In the genomic region with DNA sequence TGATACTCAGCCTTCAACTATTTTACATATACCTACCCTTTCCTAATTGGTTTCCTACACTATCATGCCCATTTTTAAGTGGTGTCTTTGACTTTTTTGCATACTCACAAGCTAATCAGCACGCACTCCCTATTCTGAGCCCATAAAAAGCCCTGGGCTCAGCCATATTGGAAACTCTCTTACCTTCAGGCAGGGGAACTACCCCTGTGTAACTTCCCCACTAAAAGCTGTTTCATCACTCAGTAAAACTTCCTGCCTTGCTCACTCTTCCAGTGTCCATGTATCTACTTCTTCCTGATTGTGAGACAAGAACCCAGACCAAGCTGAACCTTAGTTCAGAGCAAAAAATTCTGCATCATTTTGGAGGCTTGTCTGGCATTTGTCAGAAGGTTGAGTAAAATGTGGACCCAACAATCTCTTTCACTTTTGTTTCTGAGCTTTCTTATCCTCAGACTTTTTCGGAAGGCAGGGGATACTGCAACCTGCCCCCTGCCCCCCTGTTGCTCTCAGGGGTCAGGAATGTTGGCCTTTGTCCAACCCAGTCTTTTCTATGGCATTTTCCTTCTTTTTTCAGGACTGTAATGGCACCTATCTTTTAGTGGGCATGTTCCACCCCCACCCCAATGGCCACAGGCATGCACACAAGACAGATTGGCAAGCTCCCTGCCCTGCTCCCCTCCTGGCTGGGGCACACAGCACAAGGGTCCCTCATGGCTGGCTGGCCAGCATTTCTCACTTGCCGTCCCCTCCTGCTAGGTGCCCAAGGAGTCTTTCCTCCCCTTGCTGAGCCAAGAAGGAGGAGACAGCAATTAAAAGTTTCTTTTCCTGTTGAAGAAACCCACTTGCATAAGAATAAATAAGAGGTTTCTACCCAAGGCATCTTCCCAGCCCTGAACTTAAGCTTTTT, we compare ENCODE assay signal across 1 cellular context.
TF ChIP-seq lines count a peak whose summit lies in the region.

No MANE protein-coding gene starts in this region.

TF ChIP-seq in GM12878, 131 proteins besides CTCF, POLR2A, EP300 and RAD21 (continued from another document):
- TF ChIP-seq ZNF592 (IDR thresholded peaks at IDR 0.05) (no peak), YY1 (IDR thresholded peaks at IDR 0.05; ENCODE audit: low read depth, low read length) (peak; percentile 73; the same call in 1 of the 2 replicates), ESRRA (IDR thresholded peaks at IDR 0.05; ENCODE audit: low read length) (no peak), EED (IDR thresholded peaks at IDR 0.05; ENCODE audit: low read depth) (0 out of 2 replicates have a peak, but pooled peaks have one; percentile 20), MEF2A (IDR thresholded peaks at IDR 0.05; ENCODE audit: insufficient read depth, low read depth, low read length) (no peak), RFX5 (IDR thresholded peaks at IDR 0.05; ENCODE audit: low read depth, low read length) (no peak), SMC3 (IDR thresholded peaks at IDR 0.05; ENCODE audit: borderline replicate concordance, low read length) (no peak), JUNB (IDR thresholded peaks at IDR 0.05) (peak; percentile 27; the same call in 1 of the 2 replicates)
- TF ChIP-seq, protein P1, sequence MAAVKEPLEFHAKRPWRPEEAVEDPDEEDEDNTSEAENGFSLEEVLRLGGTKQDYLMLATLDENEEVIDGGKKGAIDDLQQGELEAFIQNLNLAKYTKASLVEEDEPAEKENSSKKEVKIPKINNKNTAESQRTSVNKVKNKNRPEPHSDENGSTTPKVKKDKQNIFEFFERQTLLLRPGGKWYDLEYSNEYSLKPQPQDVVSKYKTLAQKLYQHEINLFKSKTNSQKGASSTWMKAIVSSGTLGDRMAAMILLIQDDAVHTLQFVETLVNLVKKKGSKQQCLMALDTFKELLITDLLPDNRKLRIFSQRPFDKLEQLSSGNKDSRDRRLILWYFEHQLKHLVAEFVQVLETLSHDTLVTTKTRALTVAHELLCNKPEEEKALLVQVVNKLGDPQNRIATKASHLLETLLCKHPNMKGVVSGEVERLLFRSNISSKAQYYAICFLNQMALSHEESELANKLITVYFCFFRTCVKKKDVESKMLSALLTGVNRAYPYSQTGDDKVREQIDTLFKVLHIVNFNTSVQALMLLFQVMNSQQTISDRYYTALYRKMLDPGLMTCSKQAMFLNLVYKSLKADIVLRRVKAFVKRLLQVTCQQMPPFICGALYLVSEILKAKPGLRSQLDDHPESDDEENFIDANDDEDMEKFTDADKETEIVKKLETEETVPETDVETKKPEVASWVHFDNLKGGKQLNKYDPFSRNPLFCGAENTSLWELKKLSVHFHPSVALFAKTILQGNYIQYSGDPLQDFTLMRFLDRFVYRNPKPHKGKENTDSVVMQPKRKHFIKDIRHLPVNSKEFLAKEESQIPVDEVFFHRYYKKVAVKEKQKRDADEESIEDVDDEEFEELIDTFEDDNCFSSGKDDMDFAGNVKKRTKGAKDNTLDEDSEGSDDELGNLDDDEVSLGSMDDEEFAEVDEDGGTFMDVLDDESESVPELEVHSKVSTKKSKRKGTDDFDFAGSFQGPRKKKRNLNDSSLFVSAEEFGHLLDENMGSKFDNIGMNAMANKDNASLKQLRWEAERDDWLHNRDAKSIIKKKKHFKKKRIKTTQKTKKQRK (IDR thresholded peaks at IDR 0.05; ENCODE audit: low read depth, low read length) = no peak
- TF ChIP-seq, protein P2, sequence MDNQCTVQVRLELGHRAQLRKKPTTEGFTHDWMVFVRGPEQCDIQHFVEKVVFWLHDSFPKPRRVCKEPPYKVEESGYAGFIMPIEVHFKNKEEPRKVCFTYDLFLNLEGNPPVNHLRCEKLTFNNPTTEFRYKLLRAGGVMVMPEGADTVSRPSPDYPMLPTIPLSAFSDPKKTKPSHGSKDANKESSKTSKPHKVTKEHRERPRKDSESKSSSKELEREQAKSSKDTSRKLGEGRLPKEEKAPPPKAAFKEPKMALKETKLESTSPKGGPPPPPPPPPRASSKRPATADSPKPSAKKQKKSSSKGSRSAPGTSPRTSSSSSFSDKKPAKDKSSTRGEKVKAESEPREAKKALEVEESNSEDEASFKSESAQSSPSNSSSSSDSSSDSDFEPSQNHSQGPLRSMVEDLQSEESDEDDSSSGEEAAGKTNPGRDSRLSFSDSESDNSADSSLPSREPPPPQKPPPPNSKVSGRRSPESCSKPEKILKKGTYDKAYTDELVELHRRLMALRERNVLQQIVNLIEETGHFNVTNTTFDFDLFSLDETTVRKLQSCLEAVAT (IDR thresholded peaks at IDR 0.05) = 0 out of 2 replicates have a peak, but pooled peaks have one; percentile 44
